In the genomic region with DNA sequence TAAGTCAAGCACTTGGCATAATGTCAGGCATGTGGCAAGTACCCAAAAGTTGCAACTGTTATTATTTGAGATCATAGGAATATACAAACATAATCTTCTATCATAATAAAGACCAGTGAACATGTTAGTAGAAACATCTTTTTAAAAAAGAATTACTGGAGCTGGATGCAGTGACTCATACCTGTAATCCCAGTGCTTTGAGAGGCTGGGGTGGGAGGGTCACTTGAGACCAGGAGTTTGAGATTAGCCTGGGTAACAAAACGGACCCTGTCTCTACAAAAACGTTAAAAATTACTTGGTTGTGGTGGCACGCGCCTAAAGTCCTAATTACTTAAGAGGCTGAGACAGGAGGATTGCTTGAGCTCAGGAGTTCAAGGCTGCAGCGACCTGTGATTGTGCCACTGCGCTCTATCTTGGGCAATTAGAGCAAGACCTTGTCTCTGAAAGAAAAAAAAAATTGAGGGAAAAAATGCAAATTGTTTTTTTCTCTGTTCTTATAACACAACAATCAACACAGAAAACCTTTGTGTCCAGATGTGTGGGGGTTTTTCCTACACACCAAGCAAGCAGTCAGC, we compare ENCODE assay signal across 23 cellular contexts.
"Had no signal": no experiment of that assay in that cellular context is flagged by ENCODE, and none has a peak within 500 bp of the region (broad histone marks: within the 10 kb centered on the region; RNA-seq: fewer than 3 reads in every experiment).

No MANE protein-coding gene starts in this region.

- H3K4me3 ChIP-seq: cardiac muscle cell, Peyer's patch, SJCRH30 had no signal

- H3K36me3 ChIP-seq: cardiac muscle cell, Peyer's patch, SJCRH30, WERI-Rb-1 had no signal

- H3K27ac Mint-ChIP-seq: activated CD4-positive, alpha-beta memory T cell treated with anti-CD3 and anti-CD28 coated beads, Interleukin-2, amount 10 ng/mL, durations not matched to agents 7 days and 5 days; activated CD4-positive, alpha-beta T cell treated with anti-CD3 and anti-CD28 coated beads for 36 hours; activated naive CD4-positive, alpha-beta T cell treated with anti-CD3 and anti-CD28 coated beads, Interleukin-2, amount 50 U/mL, for 24 hours had no signal

- H3K9me3 Mint-ChIP-seq: activated CD4-positive, alpha-beta memory T cell treated with anti-CD3 and anti-CD28 coated beads, Interleukin-2, amount 10 ng/mL, durations not matched to agents 7 days and 5 days had no signal

- H3K27me3 Mint-ChIP-seq: activated CD4-positive, alpha-beta memory T cell treated with anti-CD3 and anti-CD28 coated beads, Interleukin-2, amount 10 ng/mL, durations not matched to agents 7 days and 5 days; activated CD4-positive, alpha-beta T cell treated with anti-CD3 and anti-CD28 coated beads for 36 hours; activated naive CD4-positive, alpha-beta T cell treated with anti-CD3 and anti-CD28 coated beads, Interleukin-2, amount 50 U/mL, for 24 hours had no signal

- ATAC-seq: activated CD4-positive, alpha-beta T cell treated with anti-CD3 and anti-CD28 coated beads for 36 hours had no signal

- H3K4me1 ChIP-seq: Peyer's patch had no signal

- H3K36me3 Mint-ChIP-seq: brain had no signal

- H3K4me3 Mint-ChIP-seq: activated CD4-positive, alpha-beta memory T cell treated with anti-CD3 and anti-CD28 coated beads, Interleukin-2, amount 10 ng/mL, durations not matched to agents 7 days and 5 days; activated CD4-positive, alpha-beta T cell treated with anti-CD3 and anti-CD28 coated beads for 36 hours; activated naive CD4-positive, alpha-beta T cell treated with anti-CD3 and anti-CD28 coated beads, Interleukin-2, amount 50 U/mL, for 24 hours; brain had no signal

- DNase-seq: activated CD4-positive, alpha-beta memory T cell treated with anti-CD3 and anti-CD28 coated beads, Interleukin-2, amount 10 ng/mL, durations not matched to agents 7 days and 5 days; activated CD4-positive, alpha-beta T cell treated with anti-CD3 and anti-CD28 coated beads for 36 hours; activated CD4-positive, alpha-beta T cell treated with anti-CD3 and anti-CD28 coated beads, Interleukin-2, amount 50 U/mL, for 1 hour; activated CD8-positive, alpha-beta memory T cell treated with anti-CD3 and anti-CD28 coated beads, Interleukin-2, amount 50 U/mL, for 4 hours; amygdala; Karpas-422; MM.1S; NCI-H1105 treated with DMSO at 0.1 percent for 48 hours; NCI-H1436 treated with DMSO at 0.1 percent for 48 hours; NCI-H187; NCI-H2081 treated with DMSO at 0.1 percent for 48 hours; NCI-H446; NCI-H524; Peyer's patch; Right ventricle myocardium superior; SJCRH30; SK-N-SH; T-helper 1 cell; WERI-Rb-1 had no signal

- H3K27me3 ChIP-seq: cardiac muscle cell, Peyer's patch, SJCRH30 had no signal

- H3K9me3 ChIP-seq: Peyer's patch, SJCRH30, SK-N-SH had no signal

- H3K27ac ChIP-seq: cardiac muscle cell, Peyer's patch, RWPE1, SJCRH30, WERI-Rb-1 had no signal

- H3K4me1 Mint-ChIP-seq: activated CD4-positive, alpha-beta memory T cell treated with anti-CD3 and anti-CD28 coated beads, Interleukin-2, amount 10 ng/mL, durations not matched to agents 7 days and 5 days; activated CD4-positive, alpha-beta T cell treated with anti-CD3 and anti-CD28 coated beads for 36 hours; activated naive CD4-positive, alpha-beta T cell treated with anti-CD3 and anti-CD28 coated beads, Interleukin-2, amount 50 U/mL, for 24 hours had no signal
